In genomic region chr15:100114526-100114925, GRCh38 we compare ENCODE assay signal across 9 cellular contexts.
DNase-seq lines count a peak whose midpoint lies in the region; ATAC-seq, FAIRE-seq and TF ChIP-seq lines count a peak whose summit lies in the region.
"Had no signal": no experiment of that assay in that cellular context is flagged by ENCODE, and none has a peak within 500 bp of the region (broad histone marks: within the 10 kb centered on the region; RNA-seq: fewer than 3 reads in every experiment).

No MANE protein-coding gene starts in this region.

- no peak overlapping the region for H3K4me3 ChIP-seq in HepG2 (replicated peaks in 1 of 3; ENCODE audit: insufficient read depth in 1 of 3, low read depth in 2 of 3, low read length in 3 of 3)
- peak overlapping the region in 1 of 4 donors; percentile 17 for H3K4me3 ChIP-seq in stomach

- no peak overlapping the region for H2AFZ ChIP-seq in HepG2 (ENCODE audit: low read length)

- CTCF ChIA-PET in HepG2 (lab: Yijun Ruan, JAX; ENCODE audit: low intra/inter-chr PET ratio, low total read pairs), result no interaction called here

- DNase-seq in HT1080 (ENCODE audit: low read depth) (peak; percentile 64), caudate nucleus (lab: John Stamatoyannopoulos, UW) (peak in 6 of 61 donors; percentile 6 to 30 (median 16)), HepG2 (ENCODE audit: low spot score) (no peak), stomach (no peak), UCSD-AML1 (lab: John Stamatoyannopoulos, UW; ENCODE audit: unreplicated experiment) (no peak)
- no peak for DNase-seq in stimulated activated CD4-positive, alpha-beta T cell treated with anti-CD3 and anti-CD28 coated beads, Interleukin-2, amount 100 ng/mL, for 48 hours
- DNase-seq in stimulated activated CD4-positive, alpha-beta T cell treated with anti-CD3 and anti-CD28 coated beads, Interleukin-2, amount 100 ng/mL, for 24 hours, result no peak

- in situ Hi-C loops in HepG2 (cut with HindIII; ENCODE audit: extremely low pct_ligation_motif_present, low pct_unique_long_range_greater_than_20kb), result no loop called here

- no peak for TF ChIP-seq CTCF in HepG2 (CRISPR knock-in tag; IDR thresholded peaks at IDR 0.05)
- TF ChIP-seq CTCF in stomach (IDR thresholded peaks at IDR 0.05), result no peak

- H3K27ac ChIP-seq in caudate nucleus (ENCODE audit: low read depth, low read length) (peak overlapping the region; percentile 89), HepG2 (ENCODE audit: extremely low read length, insufficient read depth, low read length) (no peak overlapping the region), stomach (peak overlapping the region in 4 of 5 donors; percentile 69 to 80 (median 70))
- H3K27ac ChIP-seq: VCaP had no signal

- H3K9ac ChIP-seq in HepG2 (ENCODE audit: insufficient read depth, low read depth, low read length), result no peak overlapping the region

- 44% methylated on average over 11 of the region's 11 CpGs for WGBS in HepG2 (ENCODE audit: low lambda C conversion rate)
- WGBS in stomach, 5 donors, result 37 to 49% (median 42%) methylated on average over 11 of the region's 11 CpGs

- FAIRE-seq in HepG2 (lab: Jason Lieb, UNC), result no peak

- POLR2A ChIA-PET in HepG2 (lab: Yijun Ruan, JAX), result no interaction called here

- no peaks in the 10 kb centered on the region for H3K79me2 ChIP-seq in HepG2 (ENCODE audit: insufficient read depth, low read length)

- H3K36me3 ChIP-seq in HepG2 (replicated peaks in 1 of 2; ENCODE audit: control insufficient read depth in 1 of 2, insufficient read depth in 2 of 2, low read length in 2 of 2), result no peaks in the 10 kb centered on the region
- peaks cover 0 to 4% (median 0%) of the 10 kb centered on the region in 4 donors for H3K36me3 ChIP-seq in stomach

- no peaks in the 10 kb centered on the region for H4K20me1 ChIP-seq in HepG2 (ENCODE audit: insufficient read depth, low read length)

- intact Hi-C loops in HepG2 (cut with micrococcal nuclease; ENCODE audit: unreplicated experiment), result no loop called here
- intact Hi-C loops in stomach (cut with DNase I; ENCODE audit: low total_unique reads), result no loop called here

- ATAC-seq in HepG2 (no peak), GM19035 (IDR thresholded peaks at IDR 0.05; ENCODE audit: unreplicated experiment) (no peak)

- no peak for TF ChIP-seq RAD21 in HepG2 (CRISPR knock-in tag; IDR thresholded peaks at IDR 0.05)

- H3K4me2 ChIP-seq in HepG2 (ENCODE audit: low read depth, low read length), result no peak overlapping the region

- H3K4me1 ChIP-seq in HepG2 (ENCODE audit: insufficient read depth, low read length) (peaks cover 16% of the 10 kb centered on the region; the same call in 1 of the 2 replicates), stomach (peaks cover 16 to 47% (median 26%) of the 10 kb centered on the region in 4 donors)

- H3K9me3 ChIP-seq in HepG2 (ENCODE audit: low read length), result no peaks in the 10 kb centered on the region
- no peaks in the 10 kb centered on the region for H3K9me3 ChIP-seq in stomach

- H3K27me3 ChIP-seq in HepG2 (ENCODE audit: control insufficient read depth in 1 of 2, insufficient read depth in 2 of 2, low read length in 2 of 2), result no peaks in the 10 kb centered on the region
- H3K27me3 ChIP-seq in stomach, result no peaks in the 10 kb centered on the region

- TF ChIP-seq POLR2A in HepG2 (IDR thresholded peaks at IDR 0.05; ENCODE audit: insufficient read depth in 1 of 2, low read depth in 2 of 2, low read length in 2 of 2) (no peak), stomach (IDR thresholded peaks at IDR 0.05) (no peak)

- BruUV-seq in HepG2 (replicated peaks; lab: Mats Ljungman, UMichigan), result no TSS peak

- no peak for TF ChIP-seq EP300 in HepG2 (IDR thresholded peaks at IDR 0.05; ENCODE audit: low read depth in 2 of 2, low read length in 2 of 2)
- TF ChIP-seq EP300 in HepG2 (CRISPR knock-in tag; IDR thresholded peaks at IDR 0.05; ENCODE audit: borderline replicate concordance), result no peak
- TF ChIP-seq EP300 in stomach (IDR thresholded peaks at IDR 0.05), result no peak

TF ChIP-seq in HepG2, 621 proteins besides CTCF, POLR2A, EP300 and RAD21:
- TF ChIP-seq SUZ12 (IDR thresholded peaks at IDR 0.05; ENCODE audit: low read depth, low read length) (no peak), RXRB (CRISPR knock-in tag; IDR thresholded peaks at IDR 0.05; ENCODE audit: borderline replicate concordance) (peak; percentile 27; the same call in 1 of the 2 replicates), JARID2 (CRISPR knock-in tag; IDR thresholded peaks at IDR 0.05; ENCODE audit: insufficient replicate concordance) (no peak), DR1 (CRISPR knock-in tag; IDR thresholded peaks at IDR 0.05) (no peak), ZNF432 (CRISPR knock-in tag; IDR thresholded peaks at IDR 0.05; ENCODE audit: borderline replicate concordance) (no peak), ZNF776 (CRISPR knock-in tag; IDR thresholded peaks at IDR 0.05) (no peak), POLR2AphosphoS5 (IDR thresholded peaks at IDR 0.05; ENCODE audit: low read depth, low read length) (no peak)
